In the genomic region with DNA sequence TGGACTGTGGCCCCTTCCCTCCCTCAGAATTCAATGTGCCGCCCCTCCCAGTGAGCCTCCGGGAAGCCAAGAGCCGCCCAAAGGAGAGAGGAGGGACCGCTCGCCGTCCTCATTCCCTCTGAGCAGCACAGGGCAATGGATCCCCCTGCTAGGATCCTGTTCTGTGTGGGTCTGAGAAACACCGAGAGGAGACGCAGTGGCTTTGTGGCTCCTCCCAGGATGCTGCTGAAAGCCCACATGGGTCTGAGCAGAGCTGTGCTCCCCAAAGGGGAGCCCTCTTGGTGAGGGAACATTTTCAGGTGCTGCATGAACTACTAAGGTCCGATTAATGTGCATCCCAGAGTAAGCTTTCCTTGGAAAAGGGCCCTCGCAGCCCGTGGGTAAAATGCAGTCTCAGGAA, we compare ENCODE assay signal across 27 cellular contexts.
"Had no signal": no experiment of that assay in that cellular context is flagged by ENCODE, and none has a peak within 500 bp of the region (broad histone marks: within the 10 kb centered on the region; RNA-seq: fewer than 3 reads in every experiment).

No MANE protein-coding gene starts in this region.

- H3K27ac ChIP-seq: neural progenitor cell, prostate gland, right lobe of liver, sigmoid colon, suprapubic skin, testis, tibial artery, transverse colon, upper lobe of right lung had no signal

- H3K36me3 Mint-ChIP-seq: natural killer cell, type B pancreatic cell had no signal

- FAIRE-seq: pancreas, small intestine had no signal

- H3K27me3 ChIP-seq: neural progenitor cell, pancreas, right lobe of liver, sigmoid colon, suprapubic skin, testis, tibial artery, transverse colon, upper lobe of right lung, uterus had no signal

- H3K9me3 Mint-ChIP-seq: naive thymus-derived CD4-positive, alpha-beta T cell; natural killer cell; nephron; neural progenitor cell; stimulated activated memory B cell treated with anti-CD40 and anti-IgM and Interleukin-4, amounts not matched to agents 10 μg/mL and 1 μg/mL and 100 μg/mL, for 72 hours; stimulated activated naive CD8-positive, alpha-beta T cell treated with anti-CD3 and anti-CD28 coated beads, Interleukin-15, amount 100 ng/mL, for 72 hours; type B pancreatic cell had no signal

- DNase-seq: naive thymus-derived CD4-positive, alpha-beta T cell; natural killer cell; occipital lobe; pancreas; retina; right lobe of liver; sigmoid colon; small intestine; stimulated activated CD4-positive, alpha-beta T cell treated with anti-CD3 and anti-CD28 coated beads, Interleukin-15, amount 100 ng/mL, for 24 hours; stimulated activated CD4-positive, alpha-beta T cell treated with anti-CD3 and anti-CD28 coated beads, Interleukin-2, amount 100 ng/mL, for 48 hours; stimulated activated CD4-positive, alpha-beta T cell treated with anti-CD3 and anti-CD28 coated beads, Interleukin-4, amount 100 ng/mL, for 24 hours; stimulated activated naive CD4-positive, alpha-beta T cell; stimulated activated naive CD8-positive, alpha-beta T cell treated with anti-CD3 and anti-CD28 coated beads, Interleukin-15, amount 100 ng/mL, for 72 hours; stimulated activated naive CD8-positive, alpha-beta T cell treated with anti-CD3 and anti-CD28 coated beads, Interleukin-15, Interleukin-2, amounts not matched to agents 100 U/mL and 50 U/mL, for 24 hours; substantia nigra; testis; tibial artery; transverse colon; upper lobe of right lung; uterus had no signal

- ATAC-seq: naive thymus-derived CD4-positive, alpha-beta T cell; natural killer cell; pancreas; right cardiac atrium; right lobe of liver; stimulated activated memory B cell treated with anti-CD40 and anti-IgM and Interleukin-4, amounts not matched to agents 10 μg/mL and 1 μg/mL and 100 μg/mL, for 72 hours; stimulated activated naive CD8-positive, alpha-beta T cell treated with anti-CD3 and anti-CD28 coated beads, Interleukin-15, amount 100 ng/mL, for 72 hours; stimulated activated naive CD8-positive, alpha-beta T cell treated with anti-CD3 and anti-CD28 coated beads, Interleukin-15, Interleukin-2, amounts not matched to agents 100 U/mL and 50 U/mL, for 24 hours; upper lobe of right lung had no signal

- H3K4me2 ChIP-seq: neural progenitor cell had no signal

- H3K9me3 ChIP-seq: pancreas, prostate gland, right lobe of liver, sigmoid colon, suprapubic skin, testis, tibial artery, transverse colon, upper lobe of right lung, uterus had no signal

- H3K4me1 ChIP-seq: neural progenitor cell, prostate gland, right lobe of liver, upper lobe of right lung had no signal

- H3K4me3 ChIP-seq: neural progenitor cell, pancreas, prostate gland, right lobe of liver, sigmoid colon, suprapubic skin, testis, tibial artery, transverse colon, upper lobe of right lung, uterus had no signal

- H3K27ac Mint-ChIP-seq: natural killer cell; nephron; neural progenitor cell; stimulated activated memory B cell treated with anti-CD40 and anti-IgM and Interleukin-4, amounts not matched to agents 10 μg/mL and 1 μg/mL and 100 μg/mL, for 72 hours; type B pancreatic cell had no signal

- H3K9ac ChIP-seq: neural progenitor cell had no signal

- H3K4me3 Mint-ChIP-seq: naive thymus-derived CD4-positive, alpha-beta T cell; natural killer cell; nephron; neural progenitor cell; stimulated activated memory B cell treated with anti-CD40 and anti-IgM and Interleukin-4, amounts not matched to agents 10 μg/mL and 1 μg/mL and 100 μg/mL, for 72 hours; stimulated activated naive CD8-positive, alpha-beta T cell treated with anti-CD3 and anti-CD28 coated beads, Interleukin-15, amount 100 ng/mL, for 72 hours; type B pancreatic cell had no signal

- H3K27me3 Mint-ChIP-seq: naive thymus-derived CD4-positive, alpha-beta T cell; stimulated activated memory B cell treated with anti-CD40 and anti-IgM and Interleukin-4, amounts not matched to agents 10 μg/mL and 1 μg/mL and 100 μg/mL, for 72 hours; stimulated activated naive CD8-positive, alpha-beta T cell treated with anti-CD3 and anti-CD28 coated beads, Interleukin-15, amount 100 ng/mL, for 72 hours; type B pancreatic cell had no signal

- H2AFZ ChIP-seq: neural progenitor cell had no signal

- H3K36me3 ChIP-seq: neural progenitor cell, pancreas, prostate gland, right lobe of liver, suprapubic skin, transverse colon, uterus had no signal
